15 cellular contexts compared by ENCODE assay signal in genomic region chr1:66266350-66266749, GRCh38.
A peak's percentile ranks its signal among the peaks of the same experiment; 100 is the strongest.
DNase-seq lines count a peak whose midpoint lies in the region; ATAC-seq, FAIRE-seq and TF ChIP-seq lines count a peak whose summit lies in the region.
"Had no signal": no experiment of that assay in that cellular context is flagged by ENCODE, and none has a peak within 500 bp of the region (broad histone marks: within the 10 kb centered on the region; RNA-seq: fewer than 3 reads in every experiment).

No MANE protein-coding gene starts in this region.

- H3K9me3 ChIP-seq in CD8-positive, alpha-beta T cell (ENCODE audit: low read length), result no peaks in the 10 kb centered on the region

- no peaks in the 10 kb centered on the region for H3K27me3 ChIP-seq in bronchial epithelial cell (ENCODE audit: control insufficient read depth, insufficient read depth, low read length)
- H3K27me3 ChIP-seq in CD8-positive, alpha-beta T cell (ENCODE audit: insufficient read depth, low read length), result no peaks in the 10 kb centered on the region
- H3K27me3 ChIP-seq: neural progenitor cell had no signal

- peaks cover 5% of the 10 kb centered on the region for H3K4me1 ChIP-seq in CD8-positive, alpha-beta T cell (ENCODE audit: insufficient read depth, low read length)

- CTCF ChIA-PET in CD8-positive, alpha-beta T cell (lab: Charles Lee), result interaction anchor here (0.9 to 3.6 kb wide), 4 partner anchors 10 to 180 kb away, joined by 3 to 19 read pairs (median 4); no protein-coding TSS in a partner anchor

- no peak for FAIRE-seq in bronchial epithelial cell (lab: Jason Lieb, UNC)
- FAIRE-seq: GM12878 had no signal

- H3K4me1 Mint-ChIP-seq in osteocyte (ENCODE audit: unreplicated experiment), result peaks cover 81% of the 10 kb centered on the region
- H3K4me1 Mint-ChIP-seq in CD8-positive, alpha-beta T cell (ENCODE audit: low read depth), result peaks cover 20% of the 10 kb centered on the region

- no peaks in the 10 kb centered on the region for H3K36me3 ChIP-seq in bronchial epithelial cell (ENCODE audit: control insufficient read depth, insufficient read depth, low read length)
- no peaks in the 10 kb centered on the region for H3K36me3 ChIP-seq in CD8-positive, alpha-beta T cell (ENCODE audit: insufficient read depth, low read length)
- H3K36me3 ChIP-seq: neural progenitor cell, WERI-Rb-1 had no signal

- intact Hi-C loops in CD8-positive, alpha-beta T cell (cut with DNase I, micrococcal nuclease), result no loop called here

- POLR2A ChIA-PET in CD8-positive, alpha-beta T cell (lab: Charles Lee), result no interaction called here

- ATAC-seq in CD8-positive, alpha-beta T cell, result no peak

- no peak overlapping the region for H3K27ac ChIP-seq in CD8-positive, alpha-beta T cell (ENCODE audit: low read depth, low read length)
- H3K27ac ChIP-seq: neural progenitor cell, WERI-Rb-1 had no signal

- peak overlapping the region; percentile 37 for H3K27ac Mint-ChIP-seq in osteocyte (ENCODE audit: unreplicated experiment)
- no peak overlapping the region for H3K27ac Mint-ChIP-seq in CD8-positive, alpha-beta T cell
- H3K27ac Mint-ChIP-seq: neural progenitor cell had no signal

- H3K9me3 Mint-ChIP-seq in osteocyte (ENCODE audit: unreplicated experiment), result peaks cover 6% of the 10 kb centered on the region
- no peaks in the 10 kb centered on the region for H3K9me3 Mint-ChIP-seq in CD8-positive, alpha-beta T cell
- H3K9me3 Mint-ChIP-seq: neural progenitor cell had no signal

- TF ChIP-seq CTCF in bronchial epithelial cell (IDR thresholded peaks at IDR 0.05; ENCODE audit: insufficient read depth, low read length, severe bottlenecking), result no peak
- TF ChIP-seq CTCF in osteocyte (IDR thresholded peaks at IDR 0.05), result no peak
- TF ChIP-seq CTCF in CD8-positive, alpha-beta T cell (IDR thresholded peaks at IDR 0.05), result no peak

- no peaks in the 10 kb centered on the region for H3K36me3 Mint-ChIP-seq in osteocyte (ENCODE audit: unreplicated experiment)
- H3K36me3 Mint-ChIP-seq in CD8-positive, alpha-beta T cell, result no peaks in the 10 kb centered on the region

- DNase-seq in NCI-H187 (lab: John Stamatoyannopoulos, UW) (peak; percentile 16 to 31), NCI-H187 treated with DMSO at 0.1 percent for 48 hours (lab: John Stamatoyannopoulos, UW) (no peak), NCI-H128 (lab: John Stamatoyannopoulos, UW; ENCODE audit: unreplicated experiment) (peak; percentile 29), bronchial epithelial cell (ENCODE audit: low read depth) (peak; percentile 55), osteocyte (ENCODE audit: extremely low spot score, unreplicated experiment) (no peak), SKM-1 (lab: John Stamatoyannopoulos, UW; ENCODE audit: unreplicated experiment) (no peak), NCI-H146 treated with DMSO at 0.1 percent for 48 hours (lab: John Stamatoyannopoulos, UW; ENCODE audit: unreplicated experiment) (no peak)
- no peak for DNase-seq in CD8-positive, alpha-beta T cell
- DNase-seq: DMS 273 treated with DMSO at 0.1 percent for 48 hours; KBM-7; NCI-H2227 treated with DMSO at 0.1 percent for 48 hours; stimulated activated CD4-positive, alpha-beta T cell treated with anti-CD3 and anti-CD28 coated beads, Interleukin-12 subunit alpha, Interleukin-12 subunit beta, amount 100 ng/mL, for 4 hours; WERI-Rb-1 had no signal

- no peak overlapping the region for H3K4me3 Mint-ChIP-seq in osteocyte (ENCODE audit: unreplicated experiment)
- no peak overlapping the region for H3K4me3 Mint-ChIP-seq in CD8-positive, alpha-beta T cell
- H3K4me3 Mint-ChIP-seq: neural progenitor cell had no signal

- H3K27me3 Mint-ChIP-seq in osteocyte (ENCODE audit: unreplicated experiment), result no peaks in the 10 kb centered on the region
- no peaks in the 10 kb centered on the region for H3K27me3 Mint-ChIP-seq in CD8-positive, alpha-beta T cell (ENCODE audit: low read depth)

- no peak overlapping the region for H3K4me3 ChIP-seq in bronchial epithelial cell (ENCODE audit: low read depth, low read length)
- H3K4me3 ChIP-seq in CD8-positive, alpha-beta T cell (ENCODE audit: low read depth, low read length), result no peak overlapping the region
- H3K4me3 ChIP-seq: GM12878, neural progenitor cell had no signal

Comparison
In these comparisons a context has a peak if more than half of its experiments do, and no peak if none do; other contexts are left out.
1. DNase-seq: peak in NCI-H187 (2 of 2), NCI-H128 (single experiment) and bronchial epithelial cell (single experiment); none in NCI-H187 treated with DMSO at 0.1 percent for 48 hours (single experiment), osteocyte (single experiment), CD8-positive, alpha-beta T cell (0 of 7), SKM-1 (single experiment) and NCI-H146 treated with DMSO at 0.1 percent for 48 hours (single experiment).